Comparison of ENCODE assay signal across 32 cellular contexts in genomic region chr12:75710361-75711069, GRCh38.
A peak's percentile ranks its signal among the peaks of the same experiment; 100 is the strongest.
DNase-seq lines count a peak whose midpoint lies in the region; ATAC-seq, FAIRE-seq and TF ChIP-seq lines count a peak whose summit lies in the region.
"Had no signal": no experiment of that assay in that cellular context is flagged by ENCODE, and none has a peak within 500 bp of the region (broad histone marks: within the 10 kb centered on the region; RNA-seq: fewer than 3 reads in every experiment).

No MANE protein-coding gene starts in this region.

- DNase-seq in activated T-cell treated with anti-CD3 and anti-CD28 coated beads, Interleukin-2, amount 50 U/mL, for 72 hours, result no peak
- DNase-seq in activated T-cell treated with anti-CD3 and anti-CD28 coated beads for 4 hours (no peak), adipocyte (ENCODE audit: low read depth) (peak; percentile 28), keratinocyte (ENCODE audit: low read depth, low spot score) (no peak), Caco-2 (no peak), UCSD-AML1 (lab: John Stamatoyannopoulos, UW; ENCODE audit: unreplicated experiment) (no peak)
- no peak for DNase-seq in activated CD4-positive, alpha-beta T cell treated with anti-CD3 and anti-CD28 coated beads, Interleukin-2, amount 10 ng/mL, durations not matched to agents 24 days and 14 days
- DNase-seq: 8988T; activated CD4-positive, alpha-beta memory T cell treated with anti-CD3 and anti-CD28 coated beads for 36 hours; activated CD4-positive, CD25-positive, alpha-beta regulatory T cell treated with anti-CD3 and anti-CD28 coated beads, Interleukin-2, amount 50 U/mL, for 72 hours; activated naive CD4-positive, alpha-beta T cell treated with anti-CD3 and anti-CD28 coated beads, Interleukin-2, amount 10 ng/mL, durations not matched to agents 7 days and 5 days; amniotic stem cell; cerebellar nuclear complex; DMS79; KG1; left lung; mesenchymal stem cell; NCI-H1417; NCI-H2029; NCI-H524 treated with DMSO at 0.1 percent for 48 hours; OCI-M1; stimulated activated CD4-positive, alpha-beta T cell treated with anti-CD3 and anti-CD28 coated beads, Interleukin-4, amount 100 ng/mL, for 4 hours; T-helper 2 cell; transverse colon had no signal

- dilution Hi-C loops in keratinocyte (cut with MboI; ENCODE audit: extremely low pct_ligation_motif_present, low sequenced_read_pairs), result no loop called here

- H4K20me1 ChIP-seq in keratinocyte (ENCODE audit: control insufficient read depth, extremely low read depth, insufficient read depth, low read length), result no peaks in the 10 kb centered on the region

- H3K79me2 ChIP-seq in keratinocyte (ENCODE audit: control insufficient read depth, insufficient read depth, low read length), result no peaks in the 10 kb centered on the region

- intact Hi-C loops in activated CD4-positive, alpha-beta T cell treated with anti-CD3 and anti-CD28 coated beads, Interleukin-2, amount 10 ng/mL, durations not matched to agents 24 days and 14 days (cut with micrococcal nuclease), result loop anchor here (10.0 kb wide), 1 partner anchor 186 kb away; no protein-coding TSS in a partner anchor
- intact Hi-C loops in Caco-2 (cut with micrococcal nuclease; ENCODE audit: unreplicated experiment), result loop anchor here (5.0 kb wide), 2 partner anchors 88 to 322 kb away; partner anchors contain the start of gene PHLDA1

- peaks cover 13% of the 10 kb centered on the region for H3K27me3 Mint-ChIP-seq in activated T-cell treated with anti-CD3 and anti-CD28 coated beads, Interleukin-2, amount 50 U/mL, for 72 hours (ENCODE audit: low read depth)
- peaks cover 30% of the 10 kb centered on the region for H3K27me3 Mint-ChIP-seq in activated CD4-positive, alpha-beta T cell treated with anti-CD3 and anti-CD28 coated beads, Interleukin-2, amount 10 ng/mL, durations not matched to agents 24 days and 14 days
- H3K27me3 Mint-ChIP-seq in Caco-2 (ENCODE audit: insufficient read depth, unreplicated experiment), result no peaks in the 10 kb centered on the region
- H3K27me3 Mint-ChIP-seq: activated CD4-positive, alpha-beta memory T cell treated with anti-CD3 and anti-CD28 coated beads for 36 hours; brain had no signal

- CTCF ChIA-PET in Caco-2 (lab: Charles Lee), result no interaction called here

- H3K4me1 ChIP-seq in adipocyte (ENCODE audit: control insufficient read depth, insufficient read depth, low read length), result peaks cover 26% of the 10 kb centered on the region
- H3K4me1 ChIP-seq in keratinocyte (ENCODE audit: control insufficient read depth, extremely low read depth, insufficient read depth, low read length), result peaks cover 52% of the 10 kb centered on the region
- peaks cover 29% of the 10 kb centered on the region for H3K4me1 ChIP-seq in Caco-2
- H3K4me1 ChIP-seq: prostate gland had no signal

- H3K27me3 ChIP-seq in adipocyte (replicated peaks; ENCODE audit: control insufficient read depth, insufficient read depth, low read length) (no peaks in the 10 kb centered on the region), keratinocyte (ENCODE audit: control insufficient read depth, extremely low read depth, insufficient read depth, low read length) (no peaks in the 10 kb centered on the region), Caco-2 (replicated peaks; ENCODE audit: control insufficient read depth, insufficient read depth, low read length) (no peaks in the 10 kb centered on the region)
- H3K27me3 ChIP-seq: neutrophil, transverse colon had no signal

- H3K9ac ChIP-seq in adipocyte (ENCODE audit: low read length) (no peak overlapping the region), keratinocyte (ENCODE audit: control insufficient read depth, extremely low read depth, insufficient read depth, low read length) (no peak overlapping the region)

- no peaks in the 10 kb centered on the region for H3K36me3 ChIP-seq in adipocyte (ENCODE audit: control insufficient read depth, insufficient read depth, low read length, severe bottlenecking)
- H3K36me3 ChIP-seq in keratinocyte (ENCODE audit: control insufficient read depth in 2 of 2, extremely low read depth in 1 of 2, insufficient read depth in 2 of 2, low read length in 2 of 2), result no peaks in the 10 kb centered on the region
- H3K36me3 ChIP-seq in Caco-2 (ENCODE audit: control insufficient read depth, insufficient read depth, low read length), result no peaks in the 10 kb centered on the region
- H3K36me3 ChIP-seq: left lung, neutrophil, prostate gland, transverse colon had no signal

- H2AFZ ChIP-seq in keratinocyte (ENCODE audit: control insufficient read depth, low read length), result peak overlapping the region; percentile 50

- FAIRE-seq in keratinocyte (lab: Jason Lieb, UNC), result no peak
- FAIRE-seq: G401.6 had no signal

- H3K27ac Mint-ChIP-seq in activated T-cell treated with anti-CD3 and anti-CD28 coated beads, Interleukin-2, amount 50 U/mL, for 72 hours, result peak overlapping the region; percentile 26
- no peak overlapping the region for H3K27ac Mint-ChIP-seq in activated CD4-positive, alpha-beta T cell treated with anti-CD3 and anti-CD28 coated beads, Interleukin-2, amount 10 ng/mL, durations not matched to agents 24 days and 14 days
- H3K27ac Mint-ChIP-seq in Caco-2 (ENCODE audit: unreplicated experiment), result no peak overlapping the region
- H3K27ac Mint-ChIP-seq: activated CD4-positive, alpha-beta memory T cell treated with anti-CD3 and anti-CD28 coated beads for 36 hours; activated naive CD4-positive, alpha-beta T cell treated with anti-CD3 and anti-CD28 coated beads, Interleukin-2, amount 10 ng/mL, durations not matched to agents 7 days and 5 days; activated T-helper 1 cell treated with anti-CD3 and anti-CD28 coated beads, Interleukin-12 subunit alpha, Interleukin-12 subunit beta, Interleukin-2, Interleukin-4 antibody, amounts not matched to agents 30 ng/mL and 10 ng/mL and 1 ng/mL, durations not matched to agents 14 hours and 24 hours and 36 hours had no signal

- no peak overlapping the region for H3K4me3 ChIP-seq in adipocyte (ENCODE audit: low read length)
- H3K4me3 ChIP-seq in keratinocyte (ENCODE audit: control insufficient read depth in 2 of 3, extremely low read depth in 1 of 3, insufficient read depth in 2 of 3, low read depth in 1 of 3, low read length in 3 of 3), result no peak overlapping the region
- H3K4me3 ChIP-seq in Caco-2 (ENCODE audit: low read depth, low read length), result no peak overlapping the region
- H3K4me3 ChIP-seq: left lung, prostate gland, transverse colon had no signal

- H3K9me3 ChIP-seq in adipocyte (ENCODE audit: control insufficient read depth, low read length) (no peaks in the 10 kb centered on the region), keratinocyte (ENCODE audit: control insufficient read depth, low read depth, low read length) (no peaks in the 10 kb centered on the region), Caco-2 (no peaks in the 10 kb centered on the region)
- H3K9me3 ChIP-seq: left lung, neutrophil, prostate gland, transverse colon had no signal

- H3K4me1 Mint-ChIP-seq in activated T-cell treated with anti-CD3 and anti-CD28 coated beads, Interleukin-2, amount 50 U/mL, for 72 hours (ENCODE audit: low read depth), result peaks cover 33% of the 10 kb centered on the region
- peaks cover 15% of the 10 kb centered on the region for H3K4me1 Mint-ChIP-seq in activated CD4-positive, alpha-beta T cell treated with anti-CD3 and anti-CD28 coated beads, Interleukin-2, amount 10 ng/mL, durations not matched to agents 24 days and 14 days
- peaks cover 36% of the 10 kb centered on the region for H3K4me1 Mint-ChIP-seq in Caco-2 (ENCODE audit: low read depth, unreplicated experiment)
- H3K4me1 Mint-ChIP-seq: CD14-positive monocyte had no signal

- no peaks in the 10 kb centered on the region for H3K9me1 ChIP-seq in keratinocyte (ENCODE audit: control insufficient read depth, extremely low read depth, insufficient read depth, low read length)

- H3K4me2 ChIP-seq in keratinocyte (ENCODE audit: control insufficient read depth, extremely low read depth, insufficient read depth, low read depth, low read length), result no peak overlapping the region

- no peak for ATAC-seq in activated T-cell treated with anti-CD3 and anti-CD28 coated beads, Interleukin-2, amount 50 U/mL, for 72 hours (replicated peaks in 1 of 2)
- ATAC-seq in HG03045 (IDR thresholded peaks at IDR 0.05; ENCODE audit: unreplicated experiment), result no peak
- ATAC-seq: left lung, Right ventricle myocardium inferior had no signal

- H3K9me3 Mint-ChIP-seq in activated T-cell treated with anti-CD3 and anti-CD28 coated beads, Interleukin-2, amount 50 U/mL, for 72 hours, result no peaks in the 10 kb centered on the region
- peaks cover 6% of the 10 kb centered on the region for H3K9me3 Mint-ChIP-seq in activated CD4-positive, alpha-beta T cell treated with anti-CD3 and anti-CD28 coated beads, Interleukin-2, amount 10 ng/mL, durations not matched to agents 24 days and 14 days
- H3K9me3 Mint-ChIP-seq in Caco-2 (ENCODE audit: unreplicated experiment), result no peaks in the 10 kb centered on the region
- H3K9me3 Mint-ChIP-seq: activated CD4-positive, alpha-beta memory T cell treated with anti-CD3 and anti-CD28 coated beads for 36 hours; activated naive CD4-positive, alpha-beta T cell treated with anti-CD3 and anti-CD28 coated beads, Interleukin-2, amount 10 ng/mL, durations not matched to agents 7 days and 5 days; activated T-helper 1 cell treated with anti-CD3 and anti-CD28 coated beads, Interleukin-12 subunit alpha, Interleukin-12 subunit beta, Interleukin-2, Interleukin-4 antibody, amounts not matched to agents 30 ng/mL and 10 ng/mL and 1 ng/mL, durations not matched to agents 14 hours and 24 hours and 36 hours; brain; CD14-positive monocyte had no signal

- no TSS peak for BruUV-seq in Caco-2 (replicated peaks; lab: Mats Ljungman, UMichigan)

- H3K36me3 Mint-ChIP-seq in activated T-cell treated with anti-CD3 and anti-CD28 coated beads, Interleukin-2, amount 50 U/mL, for 72 hours (ENCODE audit: insufficient read depth in 2 of 2), result no peaks in the 10 kb centered on the region
- no peaks in the 10 kb centered on the region for H3K36me3 Mint-ChIP-seq in activated CD4-positive, alpha-beta T cell treated with anti-CD3 and anti-CD28 coated beads, Interleukin-2, amount 10 ng/mL, durations not matched to agents 24 days and 14 days (ENCODE audit: low read depth)
- no peaks in the 10 kb centered on the region for H3K36me3 Mint-ChIP-seq in Caco-2 (ENCODE audit: insufficient read depth, unreplicated experiment)
- H3K36me3 Mint-ChIP-seq: activated CD4-positive, alpha-beta memory T cell treated with anti-CD3 and anti-CD28 coated beads for 36 hours; activated naive CD4-positive, alpha-beta T cell treated with anti-CD3 and anti-CD28 coated beads, Interleukin-2, amount 10 ng/mL, durations not matched to agents 7 days and 5 days; brain; CD14-positive monocyte had no signal

- TF ChIP-seq CTCF in keratinocyte (optimal IDR thresholded peaks at IDR 0.05 in 1 of 3, IDR thresholded peaks at IDR 0.05 in 1 of 3, conservative IDR thresholded peaks at IDR 0.05 in 1 of 3; ENCODE audit: extremely low read depth in 1 of 3, insufficient read depth in 2 of 3, low read length in 3 of 3) (no peak), Caco-2 (IDR thresholded peaks at IDR 0.05; ENCODE audit: insufficient read depth in 1 of 2, low read depth in 1 of 2, low read length in 1 of 2, severe bottlenecking in 1 of 2, unreplicated experiment in 1 of 2) (no peak)

- no peak overlapping the region for H3K4me3 Mint-ChIP-seq in activated T-cell treated with anti-CD3 and anti-CD28 coated beads, Interleukin-2, amount 50 U/mL, for 72 hours
- no peak overlapping the region for H3K4me3 Mint-ChIP-seq in activated CD4-positive, alpha-beta T cell treated with anti-CD3 and anti-CD28 coated beads, Interleukin-2, amount 10 ng/mL, durations not matched to agents 24 days and 14 days
- no peak overlapping the region for H3K4me3 Mint-ChIP-seq in Caco-2 (ENCODE audit: unreplicated experiment)
- H3K4me3 Mint-ChIP-seq: activated CD4-positive, alpha-beta memory T cell treated with anti-CD3 and anti-CD28 coated beads for 36 hours; activated naive CD4-positive, alpha-beta T cell treated with anti-CD3 and anti-CD28 coated beads, Interleukin-2, amount 10 ng/mL, durations not matched to agents 7 days and 5 days; activated T-helper 1 cell treated with anti-CD3 and anti-CD28 coated beads, Interleukin-12 subunit alpha, Interleukin-12 subunit beta, Interleukin-2, Interleukin-4 antibody, amounts not matched to agents 30 ng/mL and 10 ng/mL and 1 ng/mL, durations not matched to agents 14 hours and 24 hours and 36 hours; brain; CD14-positive monocyte had no signal

- no peak overlapping the region for H3K27ac ChIP-seq in keratinocyte (ENCODE audit: control insufficient read depth, insufficient read depth, low read length)
- H3K27ac ChIP-seq: left lung, neutrophil, prostate gland had no signal

- POLR2A ChIA-PET in Caco-2 (lab: Charles Lee), result no interaction called here
